ENCODE assay signal across 8 cellular contexts in genomic region chr11:86551286-86551685, GRCh38.
A peak's percentile ranks its signal among the peaks of the same experiment; 100 is the strongest.
DNase-seq lines count a peak whose midpoint lies in the region; FAIRE-seq and TF ChIP-seq lines count a peak whose summit lies in the region.

No MANE protein-coding gene starts in this region.

- DNase-seq in GM18507 (ENCODE audit: extremely low spot score, insufficient read length, low read depth) (no peak), MG63 (peak; percentile 73), esophagus squamous epithelium (lab: John Stamatoyannopoulos, UW) (no peak), renal cortical epithelial cell (ENCODE audit: low read depth) (peak; percentile 92), NCI-H1436 treated with DMSO at 0.1 percent for 48 hours (lab: John Stamatoyannopoulos, UW) (no peak), KBM-7 (no peak)
- DNase-seq in activated CD4-positive, alpha-beta T cell treated with anti-CD3 and anti-CD28 coated beads for 48 hours: no peak
- no peak for DNase-seq in CD8-positive, alpha-beta memory T cell

- H3K27me3 Mint-ChIP-seq in CD8-positive, alpha-beta memory T cell: peaks cover 0 to 9% of the 10 kb centered on the region in 2 donors

- in situ Hi-C loops in KBM-7 (cut with MboI; ENCODE audit: low pct_unique_long_range_greater_than_20kb, low sequenced_read_pairs): no loop called here

- H3K27me3 ChIP-seq in MG63 (no peaks in the 10 kb centered on the region), esophagus squamous epithelium (no peaks in the 10 kb centered on the region)
- H3K27me3 ChIP-seq in CD8-positive, alpha-beta memory T cell (ENCODE audit: insufficient read depth, low read length, poor library complexity, severe bottlenecking): no peaks in the 10 kb centered on the region

- H3K4me3 ChIP-seq in MG63: no peak overlapping the region
- no peak overlapping the region for H3K4me3 ChIP-seq in esophagus squamous epithelium
- H3K4me3 ChIP-seq in CD8-positive, alpha-beta memory T cell (ENCODE audit: low read length): no peak overlapping the region

- H3K4me1 ChIP-seq in esophagus squamous epithelium: peaks cover 5 to 32% (median 5%) of the 10 kb centered on the region in 3 donors
- H3K4me1 ChIP-seq in CD8-positive, alpha-beta memory T cell (ENCODE audit: insufficient read depth, low read length): no peaks in the 10 kb centered on the region

- CTCF ChIA-PET in CD8-positive, alpha-beta memory T cell (lab: Charles Lee): no interaction called here

- TF ChIP-seq CTCF in esophagus squamous epithelium (IDR thresholded peaks at IDR 0.05): no peak

- WGBS in esophagus squamous epithelium, 2 donors: 31 to 43% methylated on average over 1 of the region's 1 CpG

- TF ChIP-seq POLR2A in esophagus squamous epithelium (IDR thresholded peaks at IDR 0.05): no peak

- intact Hi-C loops in esophagus squamous epithelium (cut with DNase I): no loop called here

- peaks cover 0 to 4% (median 0%) of the 10 kb centered on the region in 3 donors for H3K4me1 Mint-ChIP-seq in CD8-positive, alpha-beta memory T cell

- peak overlapping the region in 3 of 4 donors; percentile 49 to 76 (median 57) for H3K27ac ChIP-seq in esophagus squamous epithelium
- H3K27ac ChIP-seq in CD8-positive, alpha-beta memory T cell (ENCODE audit: low read depth, low read length): no peak overlapping the region

- H3K27ac Mint-ChIP-seq in CD8-positive, alpha-beta memory T cell: no peak overlapping the region

- H3K4me3 Mint-ChIP-seq in CD8-positive, alpha-beta memory T cell: no peak overlapping the region

- no peaks in the 10 kb centered on the region for H3K36me3 Mint-ChIP-seq in CD8-positive, alpha-beta memory T cell

- no peaks in the 10 kb centered on the region for H3K9me3 Mint-ChIP-seq in CD8-positive, alpha-beta memory T cell

- H3K9me3 ChIP-seq in MG63 (no peaks in the 10 kb centered on the region), esophagus squamous epithelium (no peaks in the 10 kb centered on the region)
- no peaks in the 10 kb centered on the region for H3K9me3 ChIP-seq in CD8-positive, alpha-beta memory T cell (ENCODE audit: low read length)

- no peaks in the 10 kb centered on the region for H3K36me3 ChIP-seq in MG63
- peaks cover 0 to 3% (median 0%) of the 10 kb centered on the region in 3 donors for H3K36me3 ChIP-seq in esophagus squamous epithelium
- H3K36me3 ChIP-seq in CD8-positive, alpha-beta memory T cell (ENCODE audit: insufficient read depth, low read length): no peaks in the 10 kb centered on the region

- POLR2A ChIA-PET in CD8-positive, alpha-beta memory T cell (lab: Charles Lee): no interaction called here

- peak; percentile 29 for FAIRE-seq in GM18507 (lab: Jason Lieb, UNC)

Comparison
In these comparisons a context has a peak if more than half of its experiments do, and no peak if none do; other contexts are left out.
1. DNase-seq: peak in MG63 (single experiment) and renal cortical epithelial cell (single experiment); none in GM18507 (single experiment), esophagus squamous epithelium (single experiment), NCI-H1436 treated with DMSO at 0.1 percent for 48 hours (single experiment), activated CD4-positive, alpha-beta T cell treated with anti-CD3 and anti-CD28 coated beads for 48 hours (single experiment), KBM-7 (single experiment) and CD8-positive, alpha-beta memory T cell (0 of 5).